ENCODE assay signal across 16 cellular contexts in genomic region chr1:183735069-183735860, GRCh38.
DNase-seq lines count a peak whose midpoint lies in the region; ATAC-seq and TF ChIP-seq lines count a peak whose summit lies in the region.
"Had no signal": no experiment of that assay in that cellular context is flagged by ENCODE, and none has a peak within 500 bp of the region (broad histone marks: within the 10 kb centered on the region; RNA-seq: fewer than 3 reads in every experiment).

No MANE protein-coding gene starts in this region.

- peaks cover 2% of the 10 kb centered on the region for H3K4me1 Mint-ChIP-seq in CD14-positive monocyte
- H3K4me1 Mint-ChIP-seq in CD4-positive, alpha-beta T cell (ENCODE audit: low read depth) = no peaks in the 10 kb centered on the region
- H3K4me1 Mint-ChIP-seq: activated CD4-positive, alpha-beta memory T cell treated with anti-CD3 and anti-CD28 coated beads, Interleukin-2, amount 10 ng/mL, durations not matched to agents 7 days and 5 days; activated T-helper 17 cell treated with anti-CD3 and anti-CD28 coated beads, Interleukin-2, amount 50 U/mL, for 72 hours had no signal

- H3K56ac ChIP-seq in IMR-90 (ENCODE audit: extremely low read depth, insufficient read depth, low read length) = no peak overlapping the region

- H3K27me3 ChIP-seq in IMR-90 (ENCODE audit: control insufficient read depth, insufficient read depth, low read length) (no peaks in the 10 kb centered on the region), esophagus muscularis mucosa (no peaks in the 10 kb centered on the region), right lobe of liver (no peaks in the 10 kb centered on the region), skeletal muscle tissue (ENCODE audit: control insufficient read depth in 3 of 3, insufficient read depth in 3 of 3, low read length in 3 of 3) (no peaks in the 10 kb centered on the region)
- no peaks in the 10 kb centered on the region for H3K27me3 ChIP-seq in CD4-positive, alpha-beta T cell (ENCODE audit: control insufficient read depth, insufficient read depth, low read length)
- H3K27me3 ChIP-seq: ascending aorta, gastrocnemius medialis had no signal

- H3K36me3 ChIP-seq in IMR-90 (ENCODE audit: control insufficient read depth, insufficient read depth, low read length) = no peaks in the 10 kb centered on the region
- H3K36me3 ChIP-seq in esophagus muscularis mucosa = no peaks in the 10 kb centered on the region
- H3K36me3 ChIP-seq in right lobe of liver = no peaks in the 10 kb centered on the region
- H3K36me3 ChIP-seq in skeletal muscle tissue (ENCODE audit: control insufficient read depth in 3 of 3, insufficient read depth in 3 of 3, low read length in 3 of 3) = no peaks in the 10 kb centered on the region
- H3K36me3 ChIP-seq: ascending aorta, gastrocnemius medialis had no signal

- no peaks in the 10 kb centered on the region for H3K36me3 Mint-ChIP-seq in CD14-positive monocyte
- no peaks in the 10 kb centered on the region for H3K36me3 Mint-ChIP-seq in CD4-positive, alpha-beta T cell (ENCODE audit: low read depth)

- peak; percentile 35 for DNase-seq in IMR-90
- DNase-seq in esophagus muscularis mucosa (ENCODE audit: extremely low spot score) = no peak
- DNase-seq in right lobe of liver = no peak
- no peak for DNase-seq in CD14-positive monocyte (ENCODE audit: low spot score)
- DNase-seq in CD4-positive, alpha-beta T cell = no peak
- DNase-seq: activated CD4-positive, alpha-beta memory T cell treated with anti-CD3 and anti-CD28 coated beads, Interleukin-2, amount 10 ng/mL, durations not matched to agents 7 days and 5 days; NCI-H1417; NCI-H524 treated with DMSO at 0.1 percent for 48 hours; stimulated activated naive CD4-positive, alpha-beta T cell treated with Interleukin-2 at 50 U/mL for 16 hours had no signal

- no peak overlapping the region; the same call in 1 of the 2 replicates for H4K5ac ChIP-seq in IMR-90 (ENCODE audit: low read depth, low read length)

- no peak overlapping the region for H3K4me3 Mint-ChIP-seq in CD14-positive monocyte
- H3K4me3 Mint-ChIP-seq in CD4-positive, alpha-beta T cell = no peak overlapping the region
- H3K4me3 Mint-ChIP-seq: activated CD4-positive, alpha-beta memory T cell treated with anti-CD3 and anti-CD28 coated beads, Interleukin-2, amount 10 ng/mL, durations not matched to agents 7 days and 5 days; activated T-helper 17 cell treated with anti-CD3 and anti-CD28 coated beads, Interleukin-2, amount 50 U/mL, for 72 hours; T-helper 2 cell treated with Interferon-gamma antibody and Interleukin-4, amounts not matched to agents 5 μg/mL and 100 μg/mL, for 36 hours had no signal

- H3K79me1 ChIP-seq in IMR-90 (ENCODE audit: low read depth in 1 of 2, low read length in 2 of 2) = peaks cover 0 to 4% of the 10 kb centered on the region in 2 experiments; a peak in 1 of 4 replicates

- no peak overlapping the region for H4K91ac ChIP-seq in IMR-90 (ENCODE audit: insufficient read depth, low read depth, low read length)

- dilution Hi-C loops in IMR-90 (cut with HindIII; ENCODE audit: low sequenced_read_pairs, unreplicated experiment) = no loop called here

- H3K27me3 Mint-ChIP-seq in CD14-positive monocyte (ENCODE audit: low read depth in 3 of 3) = peaks cover 0 to 4% (median 3%) of the 10 kb centered on the region in 3 donors
- H3K27me3 Mint-ChIP-seq in CD4-positive, alpha-beta T cell = no peaks in the 10 kb centered on the region
- H3K27me3 Mint-ChIP-seq: activated T-helper 17 cell treated with anti-CD3 and anti-CD28 coated beads, Interleukin-2, amount 50 U/mL, for 72 hours had no signal

- in situ Hi-C loops in IMR-90 (cut with MboI; ENCODE audit: low sequenced_read_pairs) = no loop called here

- TF ChIP-seq EP300 in esophagus muscularis mucosa (IDR thresholded peaks at IDR 0.05) = no peak

- H3K4me2 ChIP-seq in IMR-90 (ENCODE audit: low read depth, low read length) = peak overlapping the region; percentile 70; the same call in 1 of the 2 replicates

- ATAC-seq in IMR-90 (ENCODE audit: low read depth) (peak; percentile 44), right lobe of liver (peak; percentile 17 to 38 (median 32)), GM19328 (IDR thresholded peaks at IDR 0.05; ENCODE audit: unreplicated experiment) (no peak), HG03457 (IDR thresholded peaks at IDR 0.05; ENCODE audit: unreplicated experiment) (no peak)
- no peak for ATAC-seq in CD4-positive, alpha-beta T cell (ENCODE audit: poor library complexity)
- ATAC-seq: activated T-helper 17 cell treated with anti-CD3 and anti-CD28 coated beads, Interleukin-2, amount 50 U/mL, for 72 hours had no signal

- H3K9me3 ChIP-seq in IMR-90 (ENCODE audit: control insufficient read depth, insufficient read depth, low read length) (no peaks in the 10 kb centered on the region), esophagus muscularis mucosa (no peaks in the 10 kb centered on the region), right lobe of liver (no peaks in the 10 kb centered on the region), skeletal muscle tissue (ENCODE audit: control insufficient read depth in 3 of 3, low read length in 3 of 3) (no peaks in the 10 kb centered on the region)
- no peaks in the 10 kb centered on the region for H3K9me3 ChIP-seq in CD4-positive, alpha-beta T cell (ENCODE audit: control insufficient read depth, low read length)
- H3K9me3 ChIP-seq: ascending aorta, gastrocnemius medialis had no signal

- no peak overlapping the region for H3K4me3 ChIP-seq in IMR-90 (ENCODE audit: insufficient read depth, low read depth, low read length)
- peak overlapping the region in 1 of 4 donors; percentile 10 for H3K4me3 ChIP-seq in esophagus muscularis mucosa
- H3K4me3 ChIP-seq in right lobe of liver = peak overlapping the region in 1 of 3 donors; percentile 11
- no peak overlapping the region for H3K4me3 ChIP-seq in skeletal muscle tissue (ENCODE audit: low read length in 3 of 3)
- H3K4me3 ChIP-seq: gastrocnemius medialis had no signal

- no peak overlapping the region; the same call in 1 of the 2 replicates for H3K18ac ChIP-seq in IMR-90 (ENCODE audit: low read depth, low read length)

- POLR2A ChIA-PET in IMR-90 (lab: Charles Lee; ENCODE audit: unreplicated experiment) = no interaction called here
- POLR2A ChIA-PET in CD4-positive, alpha-beta T cell (lab: Charles Lee) = no interaction called here

- H2BK5ac ChIP-seq in IMR-90 (ENCODE audit: low read depth, low read length, poor library complexity, severe bottlenecking) = no peak overlapping the region

- no TSS peak for BruUV-seq in IMR-90 (replicated peaks; lab: Mats Ljungman, UMichigan)

- H2BK20ac ChIP-seq in IMR-90 (ENCODE audit: low read depth, low read length) = no peak overlapping the region

- H3K27ac Mint-ChIP-seq in CD14-positive monocyte = peak overlapping the region in 1 of 7 donors; percentile 63
- no peak overlapping the region for H3K27ac Mint-ChIP-seq in CD4-positive, alpha-beta T cell
- H3K27ac Mint-ChIP-seq: activated CD4-positive, alpha-beta memory T cell treated with anti-CD3 and anti-CD28 coated beads, Interleukin-2, amount 10 ng/mL, durations not matched to agents 7 days and 5 days; activated T-helper 17 cell treated with anti-CD3 and anti-CD28 coated beads, Interleukin-2, amount 50 U/mL, for 72 hours; T-helper 2 cell treated with Interferon-gamma antibody and Interleukin-4, amounts not matched to agents 5 μg/mL and 100 μg/mL, for 36 hours had no signal

- H2BK120ac ChIP-seq in IMR-90 (ENCODE audit: low read depth, low read length) = no peak overlapping the region

- no peak overlapping the region for H3K23ac ChIP-seq in IMR-90 (ENCODE audit: low read depth, low read length)

- H3K9ac ChIP-seq in IMR-90 (ENCODE audit: low read depth, low read length) (peak overlapping the region; percentile 54; the same call in 1 of the 2 replicates), skeletal muscle tissue (ENCODE audit: low read depth in 1 of 3, low read length in 3 of 3) (no peak overlapping the region)

- CTCF ChIA-PET in IMR-90 (lab: Yijun Ruan, JAX) = interaction anchor here (0.5 kb wide), 1 partner anchor 414 kb away, joined by 3 read pairs; no protein-coding TSS in a partner anchor
- CTCF ChIA-PET in CD4-positive, alpha-beta T cell (lab: Charles Lee) = no interaction called here

- H3K27ac ChIP-seq in IMR-90 (ENCODE audit: insufficient read depth, low read length) = peak overlapping the region; percentile 89; the same call in 1 of the 2 replicates
- H3K27ac ChIP-seq in esophagus muscularis mucosa (replicated peaks in 1 of 4) = peak overlapping the region in 3 of 4 donors; percentile 20 to 53 (median 22)
- H3K27ac ChIP-seq in right lobe of liver = peak overlapping the region in 2 of 3 donors; percentile 22 to 45
- H3K27ac ChIP-seq in skeletal muscle tissue (ENCODE audit: low read depth, low read length) = peak overlapping the region; percentile 15
- H3K27ac ChIP-seq in CD4-positive, alpha-beta T cell (ENCODE audit: low read depth, low read length) = no peak overlapping the region
- H3K27ac ChIP-seq: ascending aorta had no signal

- no peak overlapping the region for H2AK9ac ChIP-seq in IMR-90 (replicated peaks; ENCODE audit: low read depth, low read length, poor library complexity)

- no peak overlapping the region for H2AFZ ChIP-seq in IMR-90 (replicated peaks; ENCODE audit: low read length, poor library complexity)

- H3K4ac ChIP-seq in IMR-90 (ENCODE audit: low read depth, low read length) = no peak overlapping the region

- no peak for TF ChIP-seq POLR2A in IMR-90 (IDR thresholded peaks at IDR 0.05; ENCODE audit: low read depth, low read length)
- TF ChIP-seq POLR2A in esophagus muscularis mucosa (IDR thresholded peaks at IDR 0.05; ENCODE audit: low read depth) = no peak
- TF ChIP-seq POLR2A in right lobe of liver (IDR thresholded peaks at IDR 0.05) = no peak

- no peak for TF ChIP-seq RAD21 in IMR-90 (IDR thresholded peaks at IDR 0.05; ENCODE audit: low read length)

- peaks cover 13% of the 10 kb centered on the region for H3K4me1 ChIP-seq in IMR-90 (ENCODE audit: control insufficient read depth, insufficient read depth, low read length)
- H3K4me1 ChIP-seq in esophagus muscularis mucosa = peaks cover 18 to 24% (median 20%) of the 10 kb centered on the region in 4 donors
- H3K4me1 ChIP-seq in right lobe of liver = peaks cover 0 to 14% (median 0%) of the 10 kb centered on the region in 4 donors
- H3K4me1 ChIP-seq in skeletal muscle tissue (ENCODE audit: control insufficient read depth in 3 of 3, insufficient read depth in 3 of 3, low read length in 3 of 3) = peaks cover 0 to 5% (median 3%) of the 10 kb centered on the region in 3 donors

- intact Hi-C loops in IMR-90 (cut with micrococcal nuclease) = no loop called here
- intact Hi-C loops in esophagus muscularis mucosa (cut with DNase I) = no loop called here
- intact Hi-C loops in right lobe of liver (cut with DNase I) = no loop called here
- intact Hi-C loops in CD14-positive monocyte (cut with micrococcal nuclease) = no loop called here
- intact Hi-C loops in CD4-positive, alpha-beta T cell (cut with DNase I, micrococcal nuclease) = no loop called here

- H3K14ac ChIP-seq in IMR-90 (replicated peaks; ENCODE audit: low read depth, low read length) = no peak overlapping the region

- TF ChIP-seq CTCF in IMR-90 (conservative IDR thresholded peaks at IDR 0.05; ENCODE audit: low read depth, low read length) (no peak), esophagus muscularis mucosa (IDR thresholded peaks at IDR 0.05) (no peak), right lobe of liver (IDR thresholded peaks at IDR 0.05) (no peak), CD14-positive monocyte (IDR thresholded peaks at IDR 0.05) (no peak)
- TF ChIP-seq CTCF in CD4-positive, alpha-beta T cell (IDR thresholded peaks at IDR 0.05) = no peak

- 0 out of 4 replicates have a peak overlapping the region, but pooled peaks of 1 of the 2 experiments have one; percentile 61 for H4K8ac ChIP-seq in IMR-90 (ENCODE audit: low read depth in 2 of 2, low read length in 2 of 2)

- H2AK5ac ChIP-seq in IMR-90 (ENCODE audit: low read depth, low read length) = no peak overlapping the region

- H3K9me3 Mint-ChIP-seq in CD14-positive monocyte = peaks cover 0 to 2% (median 0%) of the 10 kb centered on the region in 7 donors
- no peaks in the 10 kb centered on the region for H3K9me3 Mint-ChIP-seq in CD4-positive, alpha-beta T cell
- H3K9me3 Mint-ChIP-seq: activated CD4-positive, alpha-beta memory T cell treated with anti-CD3 and anti-CD28 coated beads, Interleukin-2, amount 10 ng/mL, durations not matched to agents 7 days and 5 days; activated T-helper 17 cell treated with anti-CD3 and anti-CD28 coated beads, Interleukin-2, amount 50 U/mL, for 72 hours; T-helper 2 cell treated with Interferon-gamma antibody and Interleukin-4, amounts not matched to agents 5 μg/mL and 100 μg/mL, for 36 hours had no signal

- H3K9me1 ChIP-seq in IMR-90 (ENCODE audit: insufficient read depth, low read length) = peaks cover 5% of the 10 kb centered on the region

- H4K20me1 ChIP-seq in IMR-90 (ENCODE audit: insufficient read depth, low read length) = no peaks in the 10 kb centered on the region

- no peak overlapping the region for H2BK15ac ChIP-seq in IMR-90 (ENCODE audit: low read depth, low read length)

- WGBS in IMR-90 (ENCODE audit: extremely low coverage in 2 of 2, insufficient read length in 1 of 2), 2 experiments = no CpG with 5 or more reads among the region's 1 CpG
- 47% methylated on average over 1 of the region's 1 CpG for WGBS in esophagus muscularis mucosa
- WGBS in right lobe of liver (ENCODE audit: insufficient coverage, low coverage, low lambda C conversion rate, missing lambda C conversion rate) = 40% methylated on average over 1 of the region's 1 CpG

Comparison
In these comparisons a context has a peak if more than half of its experiments do, and no peak if none do; other contexts are left out.
1. ATAC-seq: peak in IMR-90 (single experiment) and right lobe of liver (4 of 4); none in GM19328 (single experiment), HG03457 (single experiment) and CD4-positive, alpha-beta T cell (single experiment).